8 cellular contexts compared by ENCODE assay signal in the genomic region with DNA sequence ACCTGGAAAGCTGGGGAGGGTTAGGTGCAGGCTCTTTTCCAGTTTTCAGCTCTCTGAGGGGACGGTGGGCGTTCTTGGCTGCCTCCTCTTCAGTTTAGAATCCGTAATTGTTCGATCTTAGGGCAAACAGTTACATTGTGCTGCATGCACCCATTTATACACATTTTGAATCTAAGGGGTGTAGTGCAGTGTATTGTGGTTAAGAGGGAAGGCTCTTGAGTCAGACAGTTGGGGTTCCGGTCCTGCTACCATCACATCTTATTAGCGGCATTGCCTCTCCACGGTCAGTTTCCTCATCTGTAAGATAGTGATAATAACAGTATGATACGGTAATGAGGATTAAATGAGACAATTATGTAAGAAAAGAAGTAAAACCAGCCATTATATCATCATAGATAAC. TPM values are rescaled to one million over a fixed set of nuclear protein-coding genes. Genes with fewer than 3 reads are reported as not detected.
DNase-seq lines count a peak whose midpoint lies in the region; ATAC-seq and TF ChIP-seq lines count a peak whose summit lies in the region.

No MANE protein-coding gene starts in this region.

- H3K27me3 ChIP-seq in iPS-20b (ENCODE audit: insufficient read depth, low read length), result no peaks in the 10 kb centered on the region
- H3K27me3 ChIP-seq in suprapubic skin, result no peaks in the 10 kb centered on the region

- H3K9me3 ChIP-seq in iPS-20b (ENCODE audit: insufficient read depth, low read depth, low read length) (no peaks in the 10 kb centered on the region), suprapubic skin (no peaks in the 10 kb centered on the region)

- peaks cover 8% of the 10 kb centered on the region; the same call in 1 of the 2 replicates for H3K4me1 ChIP-seq in iPS-20b (ENCODE audit: insufficient read depth, low read length)
- H3K4me1 ChIP-seq in suprapubic skin, result peaks cover 31% of the 10 kb centered on the region

- H3K4me1 Mint-ChIP-seq in activated CD4-positive, alpha-beta T cell treated with anti-CD3 and anti-CD28 coated beads, Interleukin-2, amount 10 ng/mL, durations not matched to agents 7 days and 5 days, result peaks cover 63% of the 10 kb centered on the region
- peaks cover 51% of the 10 kb centered on the region for H3K4me1 Mint-ChIP-seq in activated CD4-positive, alpha-beta memory T cell treated with anti-CD3 and anti-CD28 coated beads for 36 hours (ENCODE audit: low read depth)

- CTCF ChIA-PET in activated CD4-positive, alpha-beta T cell treated with anti-CD3 and anti-CD28 coated beads, Interleukin-2, amount 10 ng/mL, durations not matched to agents 7 days and 5 days (lab: Charles Lee), result interaction anchor here (1.5 kb wide), 1 partner anchor 12 kb away, joined by 7 read pairs; no protein-coding TSS in a partner anchor
- CTCF ChIA-PET in activated CD4-positive, alpha-beta memory T cell treated with anti-CD3 and anti-CD28 coated beads for 36 hours (lab: Charles Lee), result interaction anchor here (1.0 to 4.8 kb wide), 6 partner anchors 10 to 233 kb away, joined by 3 to 45 read pairs (median 12); no protein-coding TSS in a partner anchor

- no peak for TF ChIP-seq CTCF in suprapubic skin (IDR thresholded peaks at IDR 0.05)

- WGBS in suprapubic skin, result 1% methylated on average over 8 of the region's 8 CpGs

- H3K4me3 Mint-ChIP-seq in activated CD4-positive, alpha-beta T cell treated with anti-CD3 and anti-CD28 coated beads, Interleukin-2, amount 10 ng/mL, durations not matched to agents 7 days and 5 days, result peak overlapping the region; percentile 94
- H3K4me3 Mint-ChIP-seq in activated CD4-positive, alpha-beta memory T cell treated with anti-CD3 and anti-CD28 coated beads for 36 hours, result peak overlapping the region; percentile 90

- TF ChIP-seq POLR2A in suprapubic skin (IDR thresholded peaks at IDR 0.05), result no peak

- TF ChIP-seq EP300 in suprapubic skin (IDR thresholded peaks at IDR 0.05), result no peak

- peak overlapping the region; percentile 96 for H3K9ac ChIP-seq in iPS-20b (ENCODE audit: low read depth, low read length)

- no peaks in the 10 kb centered on the region for H3K27me3 Mint-ChIP-seq in activated CD4-positive, alpha-beta T cell treated with anti-CD3 and anti-CD28 coated beads, Interleukin-2, amount 10 ng/mL, durations not matched to agents 7 days and 5 days
- no peaks in the 10 kb centered on the region for H3K27me3 Mint-ChIP-seq in activated CD4-positive, alpha-beta memory T cell treated with anti-CD3 and anti-CD28 coated beads for 36 hours

- intact Hi-C loops in activated CD4-positive, alpha-beta memory T cell treated with anti-CD3 and anti-CD28 coated beads for 36 hours (cut with micrococcal nuclease), result loop anchor here (10.0 kb wide), 1 partner anchor 1661 kb away; a partner anchor contains a TSS

- H3K36me3 ChIP-seq in iPS-20b (ENCODE audit: insufficient read depth, low read depth, low read length), result peaks cover 44% of the 10 kb centered on the region
- H3K36me3 ChIP-seq in suprapubic skin, result peaks cover 39% of the 10 kb centered on the region

- DNase-seq in activated CD4-positive, alpha-beta T cell treated with anti-CD3 and anti-CD28 coated beads, Interleukin-2, amount 10 ng/mL, durations not matched to agents 7 days and 5 days, result peak; percentile 16
- DNase-seq in activated CD4-positive, alpha-beta T cell treated with anti-CD3 and anti-CD28 coated beads for 1 hour, result no peak
- no peak for DNase-seq in activated CD4-positive, alpha-beta memory T cell treated with anti-CD3 and anti-CD28 coated beads for 36 hours
- DNase-seq in suprapubic skin (ENCODE audit: low spot score in 2 of 2), result no peak
- no peak for DNase-seq in hypothalamus (lab: John Stamatoyannopoulos, UW)

- ATAC-seq in HG03196 (IDR thresholded peaks at IDR 0.05; ENCODE audit: unreplicated experiment), result no peak
- no peak for ATAC-seq in GM21825 (IDR thresholded peaks at IDR 0.05; ENCODE audit: unreplicated experiment)

- peak overlapping the region; percentile 95 for H3K27ac Mint-ChIP-seq in activated CD4-positive, alpha-beta T cell treated with anti-CD3 and anti-CD28 coated beads, Interleukin-2, amount 10 ng/mL, durations not matched to agents 7 days and 5 days
- peak overlapping the region; percentile 86 for H3K27ac Mint-ChIP-seq in activated CD4-positive, alpha-beta memory T cell treated with anti-CD3 and anti-CD28 coated beads for 36 hours

- H3K27ac ChIP-seq in iPS-20b (ENCODE audit: low read length) (peak overlapping the region; percentile 60), suprapubic skin (no peak overlapping the region)

- peaks cover 2% of the 10 kb centered on the region for H3K9me3 Mint-ChIP-seq in activated CD4-positive, alpha-beta T cell treated with anti-CD3 and anti-CD28 coated beads, Interleukin-2, amount 10 ng/mL, durations not matched to agents 7 days and 5 days
- no peaks in the 10 kb centered on the region for H3K9me3 Mint-ChIP-seq in activated CD4-positive, alpha-beta memory T cell treated with anti-CD3 and anti-CD28 coated beads for 36 hours

- peaks cover 42% of the 10 kb centered on the region for H3K36me3 Mint-ChIP-seq in activated CD4-positive, alpha-beta T cell treated with anti-CD3 and anti-CD28 coated beads, Interleukin-2, amount 10 ng/mL, durations not matched to agents 7 days and 5 days (ENCODE audit: low read depth)
- peaks cover 38% of the 10 kb centered on the region for H3K36me3 Mint-ChIP-seq in activated CD4-positive, alpha-beta memory T cell treated with anti-CD3 and anti-CD28 coated beads for 36 hours

- POLR2A ChIA-PET in activated CD4-positive, alpha-beta T cell treated with anti-CD3 and anti-CD28 coated beads, Interleukin-2, amount 10 ng/mL, durations not matched to agents 7 days and 5 days (lab: Charles Lee), result no interaction called here
- POLR2A ChIA-PET in activated CD4-positive, alpha-beta memory T cell treated with anti-CD3 and anti-CD28 coated beads for 36 hours (lab: Charles Lee), result interaction anchor here (1.1 to 1.7 kb wide), 4 partner anchors 8 to 21 kb away, joined by 3 to 10 read pairs (median 8); no protein-coding TSS in a partner anchor

- H3K4me3 ChIP-seq in iPS-20b (ENCODE audit: low read length), result peak overlapping the region; percentile 99
- H3K4me3 ChIP-seq in suprapubic skin, result peak overlapping the region; percentile 64

RNA-seq across cellular contexts. Expression of a gene that starts 0.6 kb away (rescaled TPM):
- total RNA-seq in activated CD4-positive, alpha-beta T cell treated with anti-CD3 and anti-CD28 coated beads, Interleukin-2, amount 10 ng/mL, durations not matched to agents 7 days and 5 days, result 10 to 100 TPM; 49.7 to 60.8 TPM
- 10 to 100 TPM; 77.3 to 80.5 TPM for total RNA-seq in activated CD4-positive, alpha-beta memory T cell treated with anti-CD3 and anti-CD28 coated beads for 36 hours
- total RNA-seq in suprapubic skin, result 10 to 100 TPM; 19.5 to 30.4 (median 23.8) TPM

RNA-seq across cellular contexts. Expression of a gene that starts 29.8 kb away (rescaled TPM):
- total RNA-seq in activated CD4-positive, alpha-beta T cell treated with anti-CD3 and anti-CD28 coated beads, Interleukin-2, amount 10 ng/mL, durations not matched to agents 7 days and 5 days, result not detected
- total RNA-seq in activated CD4-positive, alpha-beta memory T cell treated with anti-CD3 and anti-CD28 coated beads for 36 hours, result under 1 TPM; 0.07 to 0.12 TPM
- not detected for total RNA-seq in suprapubic skin
